ENCODE assay signal across 10 cellular contexts in genomic region chr13:23799945-23800344, GRCh38.
DNase-seq lines count a peak whose midpoint lies in the region; ATAC-seq, FAIRE-seq and TF ChIP-seq lines count a peak whose summit lies in the region.
"Had no signal": no experiment of that assay in that cellular context is flagged by ENCODE, and none has a peak within 500 bp of the region (broad histone marks: within the 10 kb centered on the region; RNA-seq: fewer than 3 reads in every experiment).

No MANE protein-coding gene starts in this region.

- no peaks in the 10 kb centered on the region for H3K27me3 ChIP-seq in neural progenitor cell
- H3K27me3 ChIP-seq: heart right ventricle had no signal

- no peak overlapping the region for H2AFZ ChIP-seq in neural progenitor cell (replicated peaks)

- TF ChIP-seq POLR2A in lower leg skin (IDR thresholded peaks at IDR 0.05): no peak

- no peak overlapping the region for H3K9ac ChIP-seq in neural progenitor cell

- H3K9me3 ChIP-seq in neural progenitor cell (ENCODE audit: low read depth): peaks cover 7% of the 10 kb centered on the region

- no peak overlapping the region for H3K4me3 ChIP-seq in lower leg skin (ENCODE audit: low read depth, poor library complexity, severe bottlenecking)
- H3K4me3 ChIP-seq in neural progenitor cell: no peak overlapping the region
- H3K4me3 ChIP-seq: heart right ventricle had no signal

- H3K27ac ChIP-seq in neural progenitor cell: no peak overlapping the region

- H4K20me1 ChIP-seq in neural progenitor cell (ENCODE audit: low read depth): no peaks in the 10 kb centered on the region

- no peak for DNase-seq in GM18507 (ENCODE audit: extremely low spot score, insufficient read length, low read depth)
- peak; percentile 99 for DNase-seq in LHCN-M2 (ENCODE audit: low read depth)
- DNase-seq in naive thymus-derived CD8-positive, alpha-beta T cell: peak in 3 of 10 donors; percentile 2 to 35 (median 29)
- DNase-seq in lower leg skin (ENCODE audit: low spot score in 2 of 2): no peak
- DNase-seq in neural progenitor cell (ENCODE audit: low spot score): no peak
- no peak for DNase-seq in MV-4-11 (lab: John Stamatoyannopoulos, UW)
- no peak for DNase-seq in medulla oblongata (ENCODE audit: extremely low spot score)
- DNase-seq: activated B cell treated with CpG ODN at 0.5 μM for 24 hours, heart right ventricle had no signal

- intact Hi-C loops in lower leg skin (cut with DNase I; ENCODE audit: low total_unique reads): no loop called here

- no peaks in the 10 kb centered on the region for H3K79me2 ChIP-seq in neural progenitor cell (ENCODE audit: low read depth)

- H3K36me3 ChIP-seq in neural progenitor cell: no peaks in the 10 kb centered on the region

- peak overlapping the region in 8 of 10 donors; percentile 39 to 80 (median 63) for H3K27ac Mint-ChIP-seq in naive thymus-derived CD8-positive, alpha-beta T cell
- H3K27ac Mint-ChIP-seq in neural progenitor cell: no peak overlapping the region
- H3K27ac Mint-ChIP-seq: activated B cell treated with CpG ODN at 0.5 μM for 24 hours had no signal

- H3K4me2 ChIP-seq in neural progenitor cell: no peak overlapping the region

- H3K4me1 Mint-ChIP-seq in naive thymus-derived CD8-positive, alpha-beta T cell: peaks cover 7 to 25% (median 22%) of the 10 kb centered on the region in 4 donors
- H3K4me1 Mint-ChIP-seq in neural progenitor cell: no peaks in the 10 kb centered on the region

- no peaks in the 10 kb centered on the region for H3K27me3 Mint-ChIP-seq in naive thymus-derived CD8-positive, alpha-beta T cell
- no peaks in the 10 kb centered on the region for H3K27me3 Mint-ChIP-seq in neural progenitor cell (ENCODE audit: insufficient read depth, low read depth)
- H3K27me3 Mint-ChIP-seq: activated B cell treated with CpG ODN at 0.5 μM for 24 hours had no signal

- peak; percentile 91 for FAIRE-seq in GM18507 (lab: Jason Lieb, UNC)

- peak overlapping the region in 6 of 10 donors; percentile 16 to 46 (median 36) for H3K4me3 Mint-ChIP-seq in naive thymus-derived CD8-positive, alpha-beta T cell
- no peak overlapping the region for H3K4me3 Mint-ChIP-seq in neural progenitor cell
- H3K4me3 Mint-ChIP-seq: activated B cell treated with CpG ODN at 0.5 μM for 24 hours had no signal

- H3K4me1 ChIP-seq in neural progenitor cell: no peaks in the 10 kb centered on the region

- POLR2A ChIA-PET in naive thymus-derived CD8-positive, alpha-beta T cell (lab: Charles Lee): no interaction called here

- ATAC-seq in GM21576 (IDR thresholded peaks at IDR 0.05; ENCODE audit: unreplicated experiment): peak; percentile 86
- peak in 1 of 2 donors; percentile 67 for ATAC-seq in naive thymus-derived CD8-positive, alpha-beta T cell

- WGBS in lower leg skin, 2 donors: 45 to 46% methylated on average over 1 of the region's 1 CpG

- no peaks in the 10 kb centered on the region for H3F3A ChIP-seq in neural progenitor cell (ENCODE audit: low read depth)

- no peak for TF ChIP-seq CTCF in lower leg skin (IDR thresholded peaks at IDR 0.05)
- TF ChIP-seq CTCF in neural progenitor cell (IDR thresholded peaks at IDR 0.05): no peak

- peaks cover 9 to 50% (median 46%) of the 10 kb centered on the region in 3 donors for H3K36me3 Mint-ChIP-seq in naive thymus-derived CD8-positive, alpha-beta T cell
- H3K36me3 Mint-ChIP-seq in neural progenitor cell: peaks cover 19% of the 10 kb centered on the region

- H3K9me3 Mint-ChIP-seq in naive thymus-derived CD8-positive, alpha-beta T cell: peaks cover 0 to 7% (median 0%) of the 10 kb centered on the region in 9 donors
- H3K9me3 Mint-ChIP-seq in neural progenitor cell: peaks cover 12% of the 10 kb centered on the region
- H3K9me3 Mint-ChIP-seq: activated B cell treated with CpG ODN at 0.5 μM for 24 hours had no signal
